Comparison of ENCODE assay signal across 8 cellular contexts in genomic region chr10:101741938-101742337, GRCh38. TPM values are rescaled to one million over a fixed set of nuclear protein-coding genes. Genes with fewer than 3 reads are reported as not detected.
"Had no signal": no experiment of that assay in that cellular context is flagged by ENCODE, and none has a peak within 500 bp of the region (broad histone marks: within the 10 kb centered on the region; RNA-seq: fewer than 3 reads in every experiment).

No MANE protein-coding gene starts in this region.

- FAIRE-seq: G401.6, GM12878, GM12891, GM12892, GM18507, GM19239 had no signal

- ATAC-seq: GM12878 had no signal

- DNase-seq: GDM1, GF-D8 had no signal

- H3K4me3 ChIP-seq: GM12878 had no signal

RNA-seq across cellular contexts. Expression of gene FGF8, which starts 34.0 kb away (rescaled TPM):
- total RNA-seq: GM12878 had no signal
